ENCODE assay signal across 1 cellular context in the genomic region with DNA sequence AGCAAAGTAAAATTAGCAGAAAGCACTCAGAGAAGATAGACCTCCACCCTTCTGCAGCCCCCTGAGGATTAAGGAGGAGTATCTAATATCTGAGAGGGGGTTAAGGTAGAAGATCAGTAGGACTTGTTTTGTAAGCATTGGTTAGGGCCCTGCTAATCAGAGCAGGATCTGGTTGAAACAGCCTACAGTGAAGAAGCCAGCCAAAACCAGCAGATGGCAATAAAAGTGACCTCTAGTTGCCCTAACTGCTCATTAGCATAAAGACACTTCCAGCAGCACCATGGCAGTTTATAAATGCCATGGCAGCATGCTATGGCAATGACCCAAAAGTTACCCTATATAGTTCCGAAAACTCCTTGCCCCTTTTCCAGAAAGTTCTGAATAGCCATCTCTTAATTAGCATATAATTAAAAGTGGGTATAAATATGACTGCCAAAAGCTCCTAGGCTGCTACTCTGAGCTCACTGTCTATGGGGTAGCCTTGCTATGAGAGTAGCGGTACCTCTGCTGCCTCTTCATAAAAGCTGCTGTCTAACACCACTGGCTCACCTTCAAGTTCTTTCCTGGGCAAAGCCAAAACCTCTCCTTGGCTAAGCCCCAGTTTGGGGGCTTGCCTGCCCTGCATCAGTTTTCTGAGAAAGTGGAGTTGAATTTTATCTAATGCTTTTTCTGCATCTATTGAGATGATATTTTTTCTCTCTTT.
A peak's percentile ranks its signal among the peaks of the same experiment; 100 is the strongest.
TF ChIP-seq lines count a peak whose summit lies in the region.

No MANE protein-coding gene starts in this region.

TF ChIP-seq in K562, 482 proteins besides CTCF, POLR2A, EP300 and RAD21 (continued from another document):
- TF ChIP-seq, protein P1, sequence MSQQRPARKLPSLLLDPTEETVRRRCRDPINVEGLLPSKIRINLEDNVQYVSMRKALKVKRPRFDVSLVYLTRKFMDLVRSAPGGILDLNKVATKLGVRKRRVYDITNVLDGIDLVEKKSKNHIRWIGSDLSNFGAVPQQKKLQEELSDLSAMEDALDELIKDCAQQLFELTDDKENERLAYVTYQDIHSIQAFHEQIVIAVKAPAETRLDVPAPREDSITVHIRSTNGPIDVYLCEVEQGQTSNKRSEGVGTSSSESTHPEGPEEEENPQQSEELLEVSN (IDR thresholded peaks at IDR 0.05; ENCODE audit: borderline replicate concordance in 1 of 2, extremely low read depth in 1 of 2, insufficient read depth in 1 of 2, insufficient read length in 1 of 2, low read depth in 1 of 2, low read length in 1 of 2, poor library complexity in 1 of 2, severe bottlenecking in 1 of 2) = no peak
- no peak for TF ChIP-seq HIVEP1 (CRISPR knock-in tag; IDR thresholded peaks at IDR 0.05)
- TF ChIP-seq ESRRA (IDR thresholded peaks at IDR 0.05; ENCODE audit: borderline replicate concordance, low read depth) = peak; percentile 63; the same call in 1 of the 2 replicates
- TF ChIP-seq SIX5 (IDR thresholded peaks at IDR 0.05; ENCODE audit: borderline replicate concordance in 1 of 2, insufficient read depth in 1 of 2, low read depth in 1 of 2, low read length in 2 of 2) = no peak
- TF ChIP-seq NR2C2 (CRISPR knock-in tag; IDR thresholded peaks at IDR 0.05) = no peak
- TF ChIP-seq NR2C2 (tag; IDR thresholded peaks at IDR 0.05) = 0 out of 2 replicates have a peak, but pooled peaks have one; percentile 19
